14 cellular contexts compared by ENCODE assay signal in genomic region chr10:123140164-123140982, GRCh38. TPM values are rescaled to one million over a fixed set of nuclear protein-coding genes. Genes with fewer than 3 reads are reported as not detected.
DNase-seq lines count a peak whose midpoint lies in the region; ATAC-seq lines count a peak whose summit lies in the region.
"Had no signal": no experiment of that assay in that cellular context is flagged by ENCODE, and none has a peak within 500 bp of the region (broad histone marks: within the 10 kb centered on the region; RNA-seq: fewer than 3 reads in every experiment).

No MANE protein-coding gene starts in this region.

- peaks cover 6% of the 10 kb centered on the region for H3K4me1 Mint-ChIP-seq in activated T-helper 17 cell treated with anti-CD3 and anti-CD28 coated beads, Interleukin-2, amount 50 U/mL, for 72 hours
- peaks cover 20 to 41% (median 41%) of the 10 kb centered on the region in 3 donors for H3K4me1 Mint-ChIP-seq in naive B cell

- peaks cover 64% of the 10 kb centered on the region for H3K27me3 Mint-ChIP-seq in activated T-helper 17 cell treated with anti-CD3 and anti-CD28 coated beads, Interleukin-2, amount 50 U/mL, for 72 hours
- H3K27me3 Mint-ChIP-seq in naive B cell, result peaks cover 60 to 82% (median 80%) of the 10 kb centered on the region in 3 donors

- peak; percentile 21 for ATAC-seq in GM18868 (IDR thresholded peaks at IDR 0.05; ENCODE audit: unreplicated experiment)
- ATAC-seq in activated T-helper 17 cell treated with anti-CD3 and anti-CD28 coated beads, Interleukin-2, amount 50 U/mL, for 72 hours (replicated peaks), result no peak
- no peak for ATAC-seq in naive B cell (ENCODE audit: low read depth in 2 of 2)
- no peak for ATAC-seq in HG02642 (IDR thresholded peaks at IDR 0.05; ENCODE audit: poor library complexity, unreplicated experiment)
- ATAC-seq: natural killer cell treated with Interleukin-12 subunit alpha and Interleukin-12 subunit beta and Interleukin-15 and Interleukin-18, amount 100 ng/mL, for 72 hours had no signal

- H3K27ac Mint-ChIP-seq in activated T-helper 17 cell treated with anti-CD3 and anti-CD28 coated beads, Interleukin-2, amount 50 U/mL, for 72 hours, result no peak overlapping the region
- H3K27ac Mint-ChIP-seq in naive B cell, result peak overlapping the region in 5 of 6 donors; percentile 47 to 92 (median 72)
- H3K27ac Mint-ChIP-seq: natural killer cell treated with Interleukin-12 subunit alpha and Interleukin-12 subunit beta and Interleukin-15 and Interleukin-18, amount 100 ng/mL, for 72 hours had no signal

- H3K9me3 Mint-ChIP-seq in activated T-helper 17 cell treated with anti-CD3 and anti-CD28 coated beads, Interleukin-2, amount 50 U/mL, for 72 hours, result no peaks in the 10 kb centered on the region
- peaks cover 0 to 43% (median 12%) of the 10 kb centered on the region in 7 donors for H3K9me3 Mint-ChIP-seq in naive B cell
- H3K9me3 Mint-ChIP-seq: natural killer cell treated with Interleukin-12 subunit alpha and Interleukin-12 subunit beta and Interleukin-15 and Interleukin-18, amount 100 ng/mL, for 72 hours had no signal

- DNase-seq in NCI-H526 (lab: John Stamatoyannopoulos, UW) (peak; percentile 31 to 85), NCI-H526 treated with DMSO at 0.1 percent for 48 hours (lab: John Stamatoyannopoulos, UW) (no peak), naive B cell (no peak), inferior parietal cortex (ENCODE audit: extremely low spot score) (no peak)
- DNase-seq in NK-92 treated with Interleukin-12 subunit alpha and Interleukin-12 subunit beta, amount 100 ng/mL, for 24 hours (lab: John Stamatoyannopoulos, UW), result no peak
- DNase-seq: activated CD4-positive, CD25-positive, alpha-beta regulatory T cell; foreskin melanocyte; uterus had no signal

- H3K4me3 Mint-ChIP-seq in activated T-helper 17 cell treated with anti-CD3 and anti-CD28 coated beads, Interleukin-2, amount 50 U/mL, for 72 hours, result peak overlapping the region; percentile 41
- peak overlapping the region in 2 of 8 donors; percentile 57 to 71 for H3K4me3 Mint-ChIP-seq in naive B cell

- peaks cover 19% of the 10 kb centered on the region for H3K36me3 Mint-ChIP-seq in activated T-helper 17 cell treated with anti-CD3 and anti-CD28 coated beads, Interleukin-2, amount 50 U/mL, for 72 hours (ENCODE audit: low read depth)
- H3K36me3 Mint-ChIP-seq in naive B cell, result peaks cover 5 to 8% of the 10 kb centered on the region in 2 donors
- H3K36me3 Mint-ChIP-seq: natural killer cell treated with Interleukin-12 subunit alpha and Interleukin-12 subunit beta and Interleukin-15 and Interleukin-18, amount 100 ng/mL, for 72 hours had no signal

RNA-seq across cellular contexts. Expression of gene HMX3, which starts 4.6 kb away (rescaled TPM):
- under 1 TPM in 1 of 2 donors, not detected in 1; 0.21 TPM for total RNA-seq in activated T-helper 17 cell treated with anti-CD3 and anti-CD28 coated beads, Interleukin-2, amount 50 U/mL, for 72 hours
- polyA plus RNA-seq in naive B cell (ENCODE audit: low read depth in 6 of 6), result not detected
- total RNA-seq: body of pancreas; HT1080; natural killer cell treated with Interleukin-12 subunit alpha and Interleukin-12 subunit beta and Interleukin-15 and Interleukin-18, amount 100 ng/mL, for 72 hours; uterus had no signal

RNA-seq across cellular contexts. Expression of gene HMX2, which starts 7.6 kb away (rescaled TPM):
- total RNA-seq in activated T-helper 17 cell treated with anti-CD3 and anti-CD28 coated beads, Interleukin-2, amount 50 U/mL, for 72 hours, result under 1 TPM in 1 of 2 donors, not detected in 1; 0.19 TPM
- polyA plus RNA-seq in naive B cell (ENCODE audit: low read depth in 6 of 6), result not detected
- total RNA-seq: body of pancreas; natural killer cell treated with Interleukin-12 subunit alpha and Interleukin-12 subunit beta and Interleukin-15 and Interleukin-18, amount 100 ng/mL, for 72 hours; uterus had no signal

RNA-seq across cellular contexts. Expression of gene BUB3, which starts 13.8 kb away (rescaled TPM):
- total RNA-seq in activated T-helper 17 cell treated with anti-CD3 and anti-CD28 coated beads, Interleukin-2, amount 50 U/mL, for 72 hours, result 100 to 1,000 TPM; 311 to 324 TPM
- polyA plus RNA-seq in naive B cell (ENCODE audit: low read depth in 6 of 6), result 100 to 1,000 TPM; 135 to 244 (median 163) TPM

Comparison
In these comparisons a context has a peak if more than half of its experiments do, and no peak if none do; other contexts are left out.
1. DNase-seq: peak in NCI-H526 (2 of 2); none in NCI-H526 treated with DMSO at 0.1 percent for 48 hours (single experiment), naive B cell (single experiment), NK-92 treated with Interleukin-12 subunit alpha and Interleukin-12 subunit beta, amount 100 ng/mL, for 24 hours (single experiment) and inferior parietal cortex (single experiment).